ENCODE assay signal across 9 cellular contexts in the genomic region with DNA sequence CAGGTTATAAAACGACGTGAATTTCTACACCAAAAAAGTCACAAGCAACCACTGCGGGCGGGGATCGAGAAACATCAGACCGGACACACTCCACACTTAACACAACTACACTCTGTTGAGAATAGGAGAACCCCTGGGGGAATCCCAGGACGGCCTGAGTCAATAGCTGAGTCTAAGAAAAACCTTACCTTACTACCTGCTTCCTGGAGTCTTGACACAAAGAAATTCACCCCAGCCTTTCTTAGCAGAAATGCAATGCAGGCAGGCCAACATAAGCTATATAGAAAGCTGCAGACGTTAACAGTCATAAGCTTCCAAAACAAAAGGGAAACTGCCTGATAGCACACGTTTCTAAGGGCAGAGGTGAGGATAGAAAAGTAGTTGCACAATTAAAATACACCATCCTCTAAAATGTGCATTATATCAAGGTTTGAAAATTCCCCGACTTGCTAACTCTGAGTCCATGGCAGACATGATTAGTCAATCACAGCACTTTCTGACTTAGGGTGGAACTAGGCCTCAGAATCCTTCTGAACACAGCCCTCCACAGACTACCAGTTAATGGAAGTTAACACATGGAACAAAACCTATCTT.
DNase-seq lines count a peak whose midpoint lies in the region; ATAC-seq, FAIRE-seq and TF ChIP-seq lines count a peak whose summit lies in the region.
"Had no signal": no experiment of that assay in that cellular context is flagged by ENCODE, and none has a peak within 500 bp of the region (broad histone marks: within the 10 kb centered on the region; RNA-seq: fewer than 3 reads in every experiment).

No MANE protein-coding gene starts in this region.

- TF ChIP-seq POLR2A in GM18505 (IDR thresholded peaks at IDR 0.05; ENCODE audit: borderline replicate concordance, extremely low read depth, insufficient read depth, insufficient read length) = no peak

- peaks cover 9% of the 10 kb centered on the region for H3K36me3 Mint-ChIP-seq in activated CD4-positive, alpha-beta T cell treated with anti-CD3 and anti-CD28 coated beads for 36 hours (ENCODE audit: low read depth)
- peaks cover 0 to 11% (median 4%) of the 10 kb centered on the region in 3 donors for H3K36me3 Mint-ChIP-seq in immature natural killer cell

- no peaks in the 10 kb centered on the region for H3K27me3 Mint-ChIP-seq in activated CD4-positive, alpha-beta T cell treated with anti-CD3 and anti-CD28 coated beads for 36 hours
- peaks cover 3 to 19% (median 17%) of the 10 kb centered on the region in 3 donors for H3K27me3 Mint-ChIP-seq in immature natural killer cell (ENCODE audit: low read depth in 3 of 3)

- H3K4me3 Mint-ChIP-seq in activated CD4-positive, alpha-beta T cell treated with anti-CD3 and anti-CD28 coated beads for 36 hours = peak overlapping the region; percentile 65
- H3K4me3 Mint-ChIP-seq in immature natural killer cell = peak overlapping the region; percentile 31 to 97 (median 88)

- H3K9me3 Mint-ChIP-seq in activated CD4-positive, alpha-beta T cell treated with anti-CD3 and anti-CD28 coated beads for 36 hours (ENCODE audit: low read depth) = no peaks in the 10 kb centered on the region
- H3K9me3 Mint-ChIP-seq in immature natural killer cell = no peaks in the 10 kb centered on the region

- intact Hi-C loops in activated CD4-positive, alpha-beta T cell treated with anti-CD3 and anti-CD28 coated beads for 36 hours (cut with DNase I, micrococcal nuclease) = loop anchor here (1.0 to 5.0 kb wide), 9 partner anchors 24 to 379 kb away; a partner anchor contains a TSS

- DNase-seq in activated CD4-positive, alpha-beta T cell treated with anti-CD3 and anti-CD28 coated beads for 36 hours = peak; percentile 88
- DNase-seq in immature natural killer cell (peak; percentile 41 to 52 (median 50)), HAP-1 (ENCODE audit: low spot score in 2 of 2) (no peak), NCI-H524 treated with DMSO at 0.1 percent for 48 hours (lab: John Stamatoyannopoulos, UW) (no peak), putamen (ENCODE audit: low spot score) (no peak), frontal cortex (ENCODE audit: low spot score in 2 of 2) (no peak)

- no peak for FAIRE-seq in frontal cortex (lab: Jason Lieb, UNC)
- FAIRE-seq: endometrium had no signal

- H3K27ac Mint-ChIP-seq in activated CD4-positive, alpha-beta T cell treated with anti-CD3 and anti-CD28 coated beads for 36 hours = peak overlapping the region; percentile 92
- H3K27ac Mint-ChIP-seq in immature natural killer cell = peak overlapping the region; percentile 93 to 99 (median 98)

- CTCF ChIA-PET in activated CD4-positive, alpha-beta T cell treated with anti-CD3 and anti-CD28 coated beads for 36 hours (lab: Charles Lee) = interaction anchor here (0.7 to 3.4 kb wide), 19 partner anchors 9 to 346 kb away, joined by 3 to 29 read pairs (median 5); a partner anchor contains a TSS

- ATAC-seq in GM18505 (IDR thresholded peaks at IDR 0.05; ENCODE audit: unreplicated experiment) (peak; percentile 49), HG02852 (IDR thresholded peaks at IDR 0.05; ENCODE audit: unreplicated experiment) (peak; percentile 66)
- peak; percentile 74 for ATAC-seq in activated CD4-positive, alpha-beta T cell treated with anti-CD3 and anti-CD28 coated beads for 36 hours

- H3K9me3 ChIP-seq in HAP-1 = no peaks in the 10 kb centered on the region

- no peak overlapping the region for H3K4me3 ChIP-seq in HAP-1

- H3K27me3 ChIP-seq in HAP-1 (ENCODE audit: low read depth) = no peaks in the 10 kb centered on the region

- in situ Hi-C loops in HAP-1 (cut with MboI; ENCODE audit: low sequenced_read_pairs) = no loop called here

- POLR2A ChIA-PET in activated CD4-positive, alpha-beta T cell treated with anti-CD3 and anti-CD28 coated beads for 36 hours (lab: Charles Lee) = interaction anchor here (0.5 to 3.1 kb wide), 11 partner anchors 21 to 367 kb away, joined by 3 to 18 read pairs (median 7); a partner anchor contains a TSS

- H3K4me1 ChIP-seq in HAP-1 = no peaks in the 10 kb centered on the region

- H3K4me1 Mint-ChIP-seq in activated CD4-positive, alpha-beta T cell treated with anti-CD3 and anti-CD28 coated beads for 36 hours = peaks cover 86% of the 10 kb centered on the region
- peaks cover 92 to 97% of the 10 kb centered on the region in 2 donors for H3K4me1 Mint-ChIP-seq in immature natural killer cell

- H3K36me3 ChIP-seq in HAP-1 (replicated peaks) = no peaks in the 10 kb centered on the region

Comparison
In these comparisons a context has a peak if more than half of its experiments do, and no peak if none do; other contexts are left out.
1. DNase-seq: peak in activated CD4-positive, alpha-beta T cell treated with anti-CD3 and anti-CD28 coated beads for 36 hours (single experiment) and immature natural killer cell (3 of 3); none in HAP-1 (0 of 2), NCI-H524 treated with DMSO at 0.1 percent for 48 hours (single experiment), putamen (single experiment) and frontal cortex (0 of 2).
2. Peak in every context shown above with its lines, with median percentiles within 50 percentile points of each other: ATAC-seq.